Comparison of ENCODE assay signal across 9 cellular contexts in the genomic region with DNA sequence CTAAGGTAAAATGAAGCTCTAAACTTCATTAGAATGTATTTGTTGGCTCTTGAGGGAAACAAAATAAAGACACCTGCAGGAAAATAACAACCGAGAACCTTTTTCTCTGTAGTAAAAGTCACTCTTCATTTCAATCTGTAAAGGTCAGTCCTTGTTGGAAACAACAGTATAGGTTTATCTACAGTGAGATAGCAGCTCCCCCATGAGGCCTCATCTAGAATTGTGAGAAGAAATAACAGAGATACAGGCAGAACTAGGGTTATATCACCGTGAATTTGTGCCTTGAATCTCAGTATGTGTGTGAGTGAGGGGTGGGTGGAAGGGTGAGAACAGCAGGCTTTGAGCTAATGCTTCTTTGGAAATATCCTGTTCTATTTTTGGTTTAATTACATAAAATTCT.
A peak's percentile ranks its signal among the peaks of the same experiment; 100 is the strongest.
DNase-seq lines count a peak whose midpoint lies in the region; ATAC-seq, FAIRE-seq and TF ChIP-seq lines count a peak whose summit lies in the region.
"Had no signal": no experiment of that assay in that cellular context is flagged by ENCODE, and none has a peak within 500 bp of the region (broad histone marks: within the 10 kb centered on the region; RNA-seq: fewer than 3 reads in every experiment).

No MANE protein-coding gene starts in this region.

- peak; percentile 65 for DNase-seq in NCI-H1092 treated with DMSO at 0.1 percent for 48 hours (lab: John Stamatoyannopoulos, UW)
- DNase-seq in NCI-H1092 (lab: John Stamatoyannopoulos, UW) = no peak
- peak; percentile 2 for DNase-seq in PC-3
- DNase-seq in kidney = no peak
- no peak for DNase-seq in foreskin fibroblast

- H3K9me3 ChIP-seq in PC-3 (ENCODE audit: low read length) = no peaks in the 10 kb centered on the region
- H3K9me3 ChIP-seq in kidney (ENCODE audit: control insufficient read depth in 1 of 2, low read length in 2 of 2) = no peaks in the 10 kb centered on the region
- H3K9me3 ChIP-seq: SJSA1 had no signal

- H3K4me1 ChIP-seq in PC-3 (ENCODE audit: insufficient read depth, low read length) = no peaks in the 10 kb centered on the region
- no peaks in the 10 kb centered on the region for H3K4me1 ChIP-seq in kidney (ENCODE audit: control insufficient read depth in 1 of 2, insufficient read depth in 1 of 2, low read depth in 1 of 2, low read length in 2 of 2)
- H3K4me1 ChIP-seq: SJSA1 had no signal

- BruUV-seq in PC-3 (replicated peaks; lab: Mats Ljungman, UMichigan) = no TSS peak

- H3K9ac ChIP-seq in PC-3 (ENCODE audit: low read length) (no peak overlapping the region), kidney (ENCODE audit: low read length in 2 of 2) (no peak overlapping the region)

- peak; percentile 73 for ATAC-seq in HG02759 (IDR thresholded peaks at IDR 0.05; ENCODE audit: unreplicated experiment)
- ATAC-seq in PC-3 = no peak
- ATAC-seq in HG03097 (IDR thresholded peaks at IDR 0.05; ENCODE audit: low FRiP score, unreplicated experiment) = no peak
- ATAC-seq in GM18858 (IDR thresholded peaks at IDR 0.05; ENCODE audit: unreplicated experiment) = no peak

- H3K27me3 ChIP-seq in PC-3 (ENCODE audit: low read length) = no peaks in the 10 kb centered on the region
- H3K27me3 ChIP-seq: SJSA1 had no signal

- no peak overlapping the region for H3K27ac ChIP-seq in PC-3 (ENCODE audit: low read length)
- H3K27ac ChIP-seq in kidney (ENCODE audit: low read depth in 2 of 2, low read length in 2 of 2) = no peak overlapping the region
- H3K27ac ChIP-seq: SJSA1 had no signal

- TF ChIP-seq CTCF in PC-3 (conservative IDR thresholded peaks at IDR 0.05; ENCODE audit: low read depth, low read length) (no peak; the same call in 1 of the 2 replicates), kidney (IDR thresholded peaks at IDR 0.05; ENCODE audit: borderline replicate concordance, extremely low read depth, insufficient read depth) (peak; percentile 24), foreskin fibroblast (IDR thresholded peaks at IDR 0.05; ENCODE audit: low read depth, low read length) (no peak)

- intact Hi-C loops in PC-3 (cut with micrococcal nuclease) (no loop called here), kidney (cut with DNase I) (no loop called here)

- H4K20me1 ChIP-seq in PC-3 (ENCODE audit: low read length) = no peaks in the 10 kb centered on the region

- CTCF ChIA-PET in PC-3 (lab: Charles Lee) = no interaction called here

- H2AFZ ChIP-seq in PC-3 (ENCODE audit: low read length) = no peak overlapping the region

- no peaks in the 10 kb centered on the region for H3K9me2 ChIP-seq in PC-3 (replicated peaks; ENCODE audit: low read length)

- no peak for FAIRE-seq in kidney (lab: Jason Lieb, UNC)

- POLR2A ChIA-PET in PC-3 (lab: Charles Lee; ENCODE audit: unreplicated experiment) = no interaction called here

- H3F3A ChIP-seq in PC-3 (ENCODE audit: low read length, unreplicated experiment) = no peaks in the 10 kb centered on the region

- H3K36me3 ChIP-seq in PC-3 (ENCODE audit: low read depth, low read length) = no peaks in the 10 kb centered on the region
- no peaks in the 10 kb centered on the region for H3K36me3 ChIP-seq in kidney (ENCODE audit: control insufficient read depth in 1 of 2, insufficient read depth in 2 of 2, low read length in 2 of 2)
- H3K36me3 ChIP-seq: SJSA1 had no signal

- no peaks in the 10 kb centered on the region for H3K79me2 ChIP-seq in PC-3 (ENCODE audit: low read length)

- H3K4me2 ChIP-seq in PC-3 (ENCODE audit: low read length) = no peak overlapping the region

- H3K4me3 ChIP-seq in PC-3 (ENCODE audit: low read length) (no peak overlapping the region), kidney (ENCODE audit: low read length in 2 of 2) (no peak overlapping the region), foreskin fibroblast (ENCODE audit: low read depth in 1 of 2, low read length in 2 of 2) (no peak overlapping the region)
- H3K4me3 ChIP-seq: SJSA1 had no signal

Comparison
In these comparisons a context has a peak if more than half of its experiments do, and no peak if none do; other contexts are left out.
1. DNase-seq: peak in NCI-H1092 treated with DMSO at 0.1 percent for 48 hours (single experiment) and PC-3 (single experiment); none in NCI-H1092 (single experiment), kidney (single experiment) and foreskin fibroblast (0 of 2).